In genomic region chr3:190072856-190073255, GRCh38 we compare ENCODE assay signal across 32 cellular contexts. TPM values are rescaled to one million over a fixed set of nuclear protein-coding genes. Genes with fewer than 3 reads are reported as not detected.
DNase-seq lines count a peak whose midpoint lies in the region; ATAC-seq, FAIRE-seq and TF ChIP-seq lines count a peak whose summit lies in the region.
"Had no signal": no experiment of that assay in that cellular context is flagged by ENCODE, and none has a peak within 500 bp of the region (broad histone marks: within the 10 kb centered on the region; RNA-seq: fewer than 3 reads in every experiment).

No MANE protein-coding gene starts in this region.

- DNase-seq in HepG2 (ENCODE audit: low spot score) (no peak), right lobe of liver (no peak), epithelial cell of proximal tubule (ENCODE audit: low read depth) (no peak), nephron progenitor cell (no peak), DMS53 treated with DMSO at 0.1 percent for 48 hours (lab: John Stamatoyannopoulos, UW; ENCODE audit: unreplicated experiment) (no peak), GM19239 (ENCODE audit: insufficient read length, low spot score) (no peak), NCI-H510A (lab: John Stamatoyannopoulos, UW) (no peak)
- no peak for DNase-seq in stimulated activated effector memory CD8-positive, alpha-beta T cell treated with anti-CD3 and anti-CD28 coated beads, Interleukin-12 subunit alpha, Interleukin-12 subunit beta, amount 100 ng/mL, for 72 hours (ENCODE audit: low spot score in 2 of 2)
- DNase-seq: activated CD4-positive, alpha-beta memory T cell treated with anti-CD3 and anti-CD28 coated beads for 36 hours; activated CD4-positive, alpha-beta T cell treated with anti-CD3 and anti-CD28 coated beads for 1 hour; activated naive CD4-positive, alpha-beta T cell; activated naive CD8-positive, alpha-beta T cell treated with anti-CD3 and anti-CD28 coated beads, Interleukin-2, amount 50 U/mL, for 24 hours; activated T-cell treated with anti-CD3 and anti-CD28 coated beads, Interleukin-2, amount 50 U/mL, for 72 hours; DMS79 treated with DMSO at 0.1 percent for 48 hours; endodermal cell; foreskin melanocyte; GF-D8; GM23248; heart right ventricle; NCI-H1092; NCI-H2029; NCI-H524 treated with DMSO at 0.1 percent for 48 hours; PC-3; posterior cingulate gyrus; Right ventricle myocardium superior; stimulated activated CD4-positive, alpha-beta T cell treated with anti-CD3 and anti-CD28 coated beads, Interleukin-4, amount 100 ng/mL, for 24 hours; T-helper 17 cell had no signal

- H3K27me3 ChIP-seq in HepG2 (ENCODE audit: control insufficient read depth in 1 of 2, insufficient read depth in 2 of 2, low read length in 2 of 2) (no peaks in the 10 kb centered on the region), right lobe of liver (no peaks in the 10 kb centered on the region)
- H3K27me3 ChIP-seq: esophagus muscularis mucosa, heart right ventricle, right atrium auricular region, upper lobe of left lung had no signal

- H3K4me3 ChIP-seq in HepG2 (replicated peaks in 1 of 3; ENCODE audit: insufficient read depth in 1 of 3, low read depth in 2 of 3, low read length in 3 of 3) (no peak overlapping the region), right lobe of liver (no peak overlapping the region), epithelial cell of proximal tubule (ENCODE audit: low read depth, low read length) (peak overlapping the region; percentile 23)
- H3K4me3 ChIP-seq: esophagus muscularis mucosa, GM23248, heart right ventricle, right atrium auricular region, upper lobe of left lung had no signal

- H2AFZ ChIP-seq in HepG2 (ENCODE audit: low read length), result no peak overlapping the region
- H2AFZ ChIP-seq: GM23248 had no signal

- no peaks in the 10 kb centered on the region for H3K9me3 Mint-ChIP-seq in nephron progenitor cell
- no peaks in the 10 kb centered on the region for H3K9me3 Mint-ChIP-seq in stimulated activated effector memory CD8-positive, alpha-beta T cell treated with anti-CD3 and anti-CD28 coated beads, Interleukin-12 subunit alpha, Interleukin-12 subunit beta, amount 100 ng/mL, for 72 hours
- H3K9me3 Mint-ChIP-seq: activated CD4-positive, alpha-beta memory T cell treated with anti-CD3 and anti-CD28 coated beads for 36 hours; activated naive CD8-positive, alpha-beta T cell treated with anti-CD3 and anti-CD28 coated beads, Interleukin-2, amount 50 U/mL, for 24 hours; activated T-cell treated with anti-CD3 and anti-CD28 coated beads, Interleukin-2, amount 50 U/mL, for 72 hours; central memory CD8-positive, alpha-beta T cell; endodermal cell had no signal

- H3K4me1 ChIP-seq in HepG2 (ENCODE audit: insufficient read depth, low read length) (no peaks in the 10 kb centered on the region), right lobe of liver (peaks cover 0 to 7% (median 0%) of the 10 kb centered on the region in 4 donors)

- H3K27ac ChIP-seq in HepG2 (ENCODE audit: extremely low read length, insufficient read depth, low read length), result no peak overlapping the region
- no peak overlapping the region for H3K27ac ChIP-seq in right lobe of liver
- H3K27ac ChIP-seq: GM23248, right atrium auricular region had no signal

- 0% methylated on average over 1 of the region's 1 CpG for WGBS in HepG2 (ENCODE audit: low lambda C conversion rate)
- WGBS in right lobe of liver (ENCODE audit: insufficient coverage, low coverage, low lambda C conversion rate, missing lambda C conversion rate), result 52% methylated on average over 1 of the region's 1 CpG

- POLR2A ChIA-PET in HepG2 (lab: Yijun Ruan, JAX), result no interaction called here

- peaks cover 5% of the 10 kb centered on the region for H3K36me3 Mint-ChIP-seq in nephron progenitor cell (ENCODE audit: low read depth)
- no peaks in the 10 kb centered on the region for H3K36me3 Mint-ChIP-seq in stimulated activated effector memory CD8-positive, alpha-beta T cell treated with anti-CD3 and anti-CD28 coated beads, Interleukin-12 subunit alpha, Interleukin-12 subunit beta, amount 100 ng/mL, for 72 hours
- H3K36me3 Mint-ChIP-seq: activated CD4-positive, alpha-beta memory T cell treated with anti-CD3 and anti-CD28 coated beads for 36 hours; IgD-negative memory B cell had no signal

- no peaks in the 10 kb centered on the region for H3K79me2 ChIP-seq in HepG2 (ENCODE audit: insufficient read depth, low read length)

- no peaks in the 10 kb centered on the region for H4K20me1 ChIP-seq in HepG2 (ENCODE audit: insufficient read depth, low read length)

- H3K4me3 Mint-ChIP-seq in nephron progenitor cell, result peak overlapping the region; percentile 53
- no peak overlapping the region for H3K4me3 Mint-ChIP-seq in stimulated activated effector memory CD8-positive, alpha-beta T cell treated with anti-CD3 and anti-CD28 coated beads, Interleukin-12 subunit alpha, Interleukin-12 subunit beta, amount 100 ng/mL, for 72 hours
- H3K4me3 Mint-ChIP-seq: activated CD4-positive, alpha-beta memory T cell treated with anti-CD3 and anti-CD28 coated beads for 36 hours; activated naive CD8-positive, alpha-beta T cell treated with anti-CD3 and anti-CD28 coated beads, Interleukin-2, amount 50 U/mL, for 24 hours; activated T-cell treated with anti-CD3 and anti-CD28 coated beads, Interleukin-2, amount 50 U/mL, for 72 hours; central memory CD8-positive, alpha-beta T cell; endodermal cell; IgD-negative memory B cell; T-helper 17 cell had no signal

- TF ChIP-seq EP300 in HepG2 (IDR thresholded peaks at IDR 0.05; ENCODE audit: low read depth in 2 of 2, low read length in 2 of 2), result no peak
- no peak for TF ChIP-seq EP300 in HepG2 (CRISPR knock-in tag; IDR thresholded peaks at IDR 0.05; ENCODE audit: borderline replicate concordance)

- H3K27me3 Mint-ChIP-seq in nephron progenitor cell (ENCODE audit: low read depth, poor library complexity), result peaks cover 6% of the 10 kb centered on the region

- in situ Hi-C loops in HepG2 (cut with HindIII; ENCODE audit: extremely low pct_ligation_motif_present, low pct_unique_long_range_greater_than_20kb), result no loop called here

- peak overlapping the region; percentile 98 for H3K27ac Mint-ChIP-seq in nephron progenitor cell
- no peak overlapping the region for H3K27ac Mint-ChIP-seq in stimulated activated effector memory CD8-positive, alpha-beta T cell treated with anti-CD3 and anti-CD28 coated beads, Interleukin-12 subunit alpha, Interleukin-12 subunit beta, amount 100 ng/mL, for 72 hours
- H3K27ac Mint-ChIP-seq: activated CD4-positive, alpha-beta memory T cell treated with anti-CD3 and anti-CD28 coated beads for 36 hours; activated naive CD8-positive, alpha-beta T cell treated with anti-CD3 and anti-CD28 coated beads, Interleukin-2, amount 50 U/mL, for 24 hours; activated T-cell treated with anti-CD3 and anti-CD28 coated beads, Interleukin-2, amount 50 U/mL, for 72 hours; endodermal cell; IgD-negative memory B cell; T-helper 17 cell had no signal

- TF ChIP-seq POLR2A in HepG2 (IDR thresholded peaks at IDR 0.05; ENCODE audit: insufficient read depth in 1 of 2, low read depth in 2 of 2, low read length in 2 of 2) (no peak), right lobe of liver (IDR thresholded peaks at IDR 0.05) (no peak)

- H3K9ac ChIP-seq in HepG2 (ENCODE audit: insufficient read depth, low read depth, low read length), result no peak overlapping the region
- H3K9ac ChIP-seq: GM23248 had no signal

- no peak overlapping the region for H3K4me2 ChIP-seq in HepG2 (ENCODE audit: low read depth, low read length)

- BruUV-seq in HepG2 (replicated peaks; lab: Mats Ljungman, UMichigan), result no TSS peak

- FAIRE-seq in HepG2 (lab: Jason Lieb, UNC) (no peak), GM19239 (lab: Jason Lieb, UNC) (no peak)

- peaks cover 84% of the 10 kb centered on the region for H3K4me1 Mint-ChIP-seq in nephron progenitor cell
- no peaks in the 10 kb centered on the region for H3K4me1 Mint-ChIP-seq in stimulated activated effector memory CD8-positive, alpha-beta T cell treated with anti-CD3 and anti-CD28 coated beads, Interleukin-12 subunit alpha, Interleukin-12 subunit beta, amount 100 ng/mL, for 72 hours
- H3K4me1 Mint-ChIP-seq: activated naive CD8-positive, alpha-beta T cell treated with anti-CD3 and anti-CD28 coated beads, Interleukin-2, amount 50 U/mL, for 24 hours; central memory CD8-positive, alpha-beta T cell; IgD-negative memory B cell; T-helper 17 cell had no signal

- H3K36me3 ChIP-seq in HepG2 (replicated peaks in 1 of 2; ENCODE audit: control insufficient read depth in 1 of 2, insufficient read depth in 2 of 2, low read length in 2 of 2) (no peaks in the 10 kb centered on the region), right lobe of liver (no peaks in the 10 kb centered on the region)
- H3K36me3 ChIP-seq: esophagus muscularis mucosa, heart right ventricle, right atrium auricular region, upper lobe of left lung had no signal

- TF ChIP-seq CTCF in HepG2 (CRISPR knock-in tag; IDR thresholded peaks at IDR 0.05) (no peak), right lobe of liver (IDR thresholded peaks at IDR 0.05) (no peak), epithelial cell of proximal tubule (conservative IDR thresholded peaks at IDR 0.05; ENCODE audit: low read depth, low read length) (no peak), nephron progenitor cell (IDR thresholded peaks at IDR 0.05) (no peak)

- H3K9me3 ChIP-seq in HepG2 (ENCODE audit: low read length) (no peaks in the 10 kb centered on the region), right lobe of liver (no peaks in the 10 kb centered on the region)
- H3K9me3 ChIP-seq: esophagus muscularis mucosa, heart right ventricle, right atrium auricular region, upper lobe of left lung had no signal

- no peak for TF ChIP-seq RAD21 in HepG2 (CRISPR knock-in tag; IDR thresholded peaks at IDR 0.05)

- ATAC-seq in HepG2, result no peak
- no peak for ATAC-seq in right lobe of liver
- no peak for ATAC-seq in stimulated activated effector memory CD8-positive, alpha-beta T cell treated with anti-CD3 and anti-CD28 coated beads, Interleukin-12 subunit alpha, Interleukin-12 subunit beta, amount 100 ng/mL, for 72 hours
- ATAC-seq: activated naive CD8-positive, alpha-beta T cell treated with anti-CD3 and anti-CD28 coated beads, Interleukin-2, amount 50 U/mL, for 24 hours; activated T-cell treated with anti-CD3 and anti-CD28 coated beads, Interleukin-2, amount 50 U/mL, for 72 hours; PC-3; T-helper 17 cell had no signal

- intact Hi-C loops in HepG2 (cut with micrococcal nuclease; ENCODE audit: unreplicated experiment) (no loop called here), right lobe of liver (cut with DNase I) (no loop called here)

- CTCF ChIA-PET in HepG2 (lab: Yijun Ruan, JAX; ENCODE audit: low intra/inter-chr PET ratio, low total read pairs), result no interaction called here

RNA-seq across cellular contexts. Expression of gene P3H2, which starts 47.8 kb away (rescaled TPM):
- not detected in 2 replicates for total RNA-seq in HepG2 (2016; rRNA removed; fragmentation: Illumina TruSeq; extraction: Trizol)
- not detected in 2 replicates for total RNA-seq in HepG2 (2016; cell fraction: cytosol; rRNA removed; fragmentation: Illumina TruSeq; extraction: Trizol; ENCODE audit: low read depth)
- not detected in 2 replicates for total RNA-seq in HepG2 (2016; cell fraction: insoluble cytoplasmic fraction; rRNA removed; fragmentation: Illumina TruSeq; extraction: Trizol)
- not detected in 2 replicates for total RNA-seq in HepG2 (2016; cell fraction: membrane; rRNA removed; fragmentation: Illumina TruSeq; extraction: Trizol)
- total RNA-seq in HepG2 (2016; cell fraction: nucleus; rRNA removed; fragmentation: Illumina TruSeq; extraction: Trizol), result not detected in 2 replicates
- polyA plus RNA-seq in HepG2 (2011; rRNA removed), result not detected in 2 replicates
- polyA plus RNA-seq in HepG2 (2011; cell fraction: cytosol; rRNA removed), result 0.11 TPM in 1 of 2 replicates, not detected in the other
- not detected in 2 replicates for polyA plus RNA-seq in HepG2 (2011; cell fraction: nucleus; rRNA removed)
- not detected in 2 replicates for polyA plus RNA-seq in HepG2 (2012)
- not detected in 2 replicates for polyA plus RNA-seq in HepG2 (2016; cell fraction: cytosol; fragmentation: Illumina TruSeq; extraction: Trizol; ENCODE audit: low read depth)
- polyA plus RNA-seq in HepG2 (2016; cell fraction: insoluble cytoplasmic fraction; fragmentation: Illumina TruSeq; extraction: Trizol; ENCODE audit: low read depth), result not detected in 2 replicates
- polyA plus RNA-seq in HepG2 (2016; cell fraction: membrane; fragmentation: Illumina TruSeq; extraction: Trizol; ENCODE audit: low read depth), result not detected in 2 replicates
- not detected in 2 replicates for polyA plus RNA-seq in HepG2 (2016; cell fraction: nucleus; fragmentation: Illumina TruSeq; extraction: Trizol; ENCODE audit: insufficient read depth, low read depth)
- not detected in 2 replicates for polyA minus RNA-seq in HepG2 (2011; rRNA and poly(A)+ RNA removed; ENCODE audit: low replicate concordance)
- not detected in 2 replicates for polyA minus RNA-seq in HepG2 (2011; cell fraction: cytosol; rRNA and poly(A)+ RNA removed)
- not detected in 2 replicates for polyA minus RNA-seq in HepG2 (2011; cell fraction: nucleus; rRNA and poly(A)+ RNA removed)
- total RNA-seq in right lobe of liver, result 1 to 10 TPM; 3.2 to 8.7 (median 6.5) TPM
- 75.6 and 107 TPM in 2 replicates for total RNA-seq in epithelial cell of proximal tubule
- total RNA-seq: activated CD4-positive, alpha-beta memory T cell treated with anti-CD3 and anti-CD28 coated beads for 36 hours; activated T-cell treated with anti-CD3 and anti-CD28 coated beads, Interleukin-2, amount 50 U/mL, for 72 hours; T-helper 17 cell had no signal
- polyA plus RNA-seq: IgD-negative memory B cell had no signal
